ENCODE assay signal across 1 cellular context in genomic region chr3:5035113-5035512, GRCh38.
TF ChIP-seq lines count a peak whose summit lies in the region.

No MANE protein-coding gene starts in this region.

TF ChIP-seq in GM12878, 131 proteins besides CTCF, POLR2A, EP300 and RAD21 (continued from another document):
- TF ChIP-seq, protein P1, sequence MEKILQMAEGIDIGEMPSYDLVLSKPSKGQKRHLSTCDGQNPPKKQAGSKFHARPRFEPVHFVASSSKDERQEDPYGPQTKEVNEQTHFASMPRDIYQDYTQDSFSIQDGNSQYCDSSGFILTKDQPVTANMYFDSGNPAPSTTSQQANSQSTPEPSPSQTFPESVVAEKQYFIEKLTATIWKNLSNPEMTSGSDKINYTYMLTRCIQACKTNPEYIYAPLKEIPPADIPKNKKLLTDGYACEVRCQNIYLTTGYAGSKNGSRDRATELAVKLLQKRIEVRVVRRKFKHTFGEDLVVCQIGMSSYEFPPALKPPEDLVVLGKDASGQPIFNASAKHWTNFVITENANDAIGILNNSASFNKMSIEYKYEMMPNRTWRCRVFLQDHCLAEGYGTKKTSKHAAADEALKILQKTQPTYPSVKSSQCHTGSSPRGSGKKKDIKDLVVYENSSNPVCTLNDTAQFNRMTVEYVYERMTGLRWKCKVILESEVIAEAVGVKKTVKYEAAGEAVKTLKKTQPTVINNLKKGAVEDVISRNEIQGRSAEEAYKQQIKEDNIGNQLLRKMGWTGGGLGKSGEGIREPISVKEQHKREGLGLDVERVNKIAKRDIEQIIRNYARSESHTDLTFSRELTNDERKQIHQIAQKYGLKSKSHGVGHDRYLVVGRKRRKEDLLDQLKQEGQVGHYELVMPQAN (conservative IDR thresholded peaks at IDR 0.05) = no peak
- peak; percentile 43; the same call in 1 of the 2 replicates for TF ChIP-seq RUNX3 (IDR thresholded peaks at IDR 0.05; ENCODE audit: low read length)
